Comparison of ENCODE assay signal across 13 cellular contexts in the genomic region with DNA sequence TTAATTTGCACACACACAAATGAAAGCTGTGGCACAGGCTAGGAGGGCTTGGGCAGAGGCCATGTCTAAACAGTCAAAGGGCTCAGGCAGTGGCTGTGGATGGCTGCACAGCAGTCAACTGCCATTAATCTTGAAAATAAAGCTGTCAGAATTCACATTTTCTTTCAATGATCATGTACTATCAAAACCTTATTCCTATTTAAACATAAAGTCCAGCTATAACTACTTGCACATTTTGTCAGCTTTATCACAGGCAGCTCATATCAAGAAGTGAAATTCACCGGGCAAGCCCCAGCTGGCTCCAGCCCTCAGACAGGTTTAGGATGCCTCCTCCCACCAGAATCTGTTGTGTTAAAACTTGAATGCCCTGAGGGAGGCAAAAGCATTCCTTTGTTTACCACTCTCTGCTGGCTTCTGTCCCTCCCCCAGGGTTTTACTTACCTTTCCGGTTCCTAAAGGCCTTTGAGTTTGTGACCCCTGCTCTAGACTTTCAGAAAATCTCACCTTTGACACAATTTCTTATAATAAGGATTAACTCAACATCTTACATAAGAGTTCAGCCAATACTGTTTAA. TPM values are rescaled to one million over a fixed set of nuclear protein-coding genes. Genes with fewer than 3 reads are reported as not detected.
DNase-seq lines count a peak whose midpoint lies in the region; ATAC-seq and TF ChIP-seq lines count a peak whose summit lies in the region.
"Had no signal": no experiment of that assay in that cellular context is flagged by ENCODE, and none has a peak within 500 bp of the region (broad histone marks: within the 10 kb centered on the region; RNA-seq: fewer than 3 reads in every experiment).

No MANE protein-coding gene starts in this region.

- intact Hi-C loops in MCF 10A (cut with micrococcal nuclease) = no loop called here
- intact Hi-C loops in aorta (cut with DNase I) = loop anchor here in 1 of 2 donors (5.0 kb wide), 1 partner anchor 109 kb away; no protein-coding TSS in a partner anchor

- no peak overlapping the region for H3K27ac ChIP-seq in aorta (ENCODE audit: low read depth in 1 of 2, low read length in 2 of 2)
- H3K27ac ChIP-seq: coronary artery had no signal

- no peaks in the 10 kb centered on the region for H3K9me3 ChIP-seq in aorta (ENCODE audit: control insufficient read depth, low read length)

- H3K27ac Mint-ChIP-seq in MCF 10A (ENCODE audit: low read depth, unreplicated experiment) (no peak overlapping the region), nephron progenitor cell (peak overlapping the region; percentile 71)
- H3K27ac Mint-ChIP-seq: T-helper 1 cell treated with Interleukin-12 subunit alpha and Interleukin-12 subunit beta and Interleukin-4 antibody, amounts not matched to agents 30 μg/mL and 1 μg/mL, for 36 hours had no signal

- 88 to 89% methylated on average over 2 of the region's 2 CpGs for WGBS in aorta, 2 donors

- H3K27me3 Mint-ChIP-seq in MCF 10A (ENCODE audit: insufficient read depth, unreplicated experiment) (no peaks in the 10 kb centered on the region), nephron progenitor cell (ENCODE audit: low read depth, poor library complexity) (no peaks in the 10 kb centered on the region)

- H3K4me3 ChIP-seq in aorta (ENCODE audit: low read length in 2 of 2) = no peak overlapping the region
- H3K4me3 ChIP-seq: coronary artery had no signal

- CTCF ChIA-PET in MCF 10A (lab: Yijun Ruan, JAX) = interaction anchor here (0.6 to 3.6 kb wide), 15 partner anchors 11 to 1717 kb away, joined by 3 to 27 read pairs (median 4); a partner anchor contains a TSS

- H3K4me3 Mint-ChIP-seq in MCF 10A (ENCODE audit: unreplicated experiment) (peak overlapping the region; percentile 2), nephron progenitor cell (peak overlapping the region; percentile 30)
- H3K4me3 Mint-ChIP-seq: T-helper 1 cell treated with Interleukin-12 subunit alpha and Interleukin-12 subunit beta and Interleukin-4 antibody, amounts not matched to agents 30 μg/mL and 1 μg/mL, for 36 hours had no signal

- H3K36me3 Mint-ChIP-seq in MCF 10A (ENCODE audit: insufficient read depth, unreplicated experiment) (no peaks in the 10 kb centered on the region), nephron progenitor cell (ENCODE audit: low read depth) (no peaks in the 10 kb centered on the region)

- H3K27me3 ChIP-seq in aorta (ENCODE audit: control insufficient read depth in 1 of 2, insufficient read depth in 2 of 2, low read length in 1 of 2) = no peaks in the 10 kb centered on the region

- DNase-seq in MCF 10A (ENCODE audit: unreplicated experiment) (peak; percentile 91), nephron progenitor cell (peak; percentile 35), GM13977 (ENCODE audit: low spot score) (no peak), amniotic stem cell (lab: John Stamatoyannopoulos, UW) (no peak), aorta (no peak)
- DNase-seq in stimulated activated naive CD4-positive, alpha-beta T cell (lab: John Stamatoyannopoulos, UW) = no peak
- DNase-seq: activated T-cell treated with anti-CD3 and anti-CD28 coated beads, Interleukin-2, amount 50 U/mL, for 48 hours; left cardiac atrium; NCI-H1092 had no signal

- H3K4me1 ChIP-seq in aorta (ENCODE audit: control insufficient read depth in 1 of 2, insufficient read depth in 2 of 2, low read length in 2 of 2) = peaks cover 2 to 4% of the 10 kb centered on the region in 2 donors

- peaks cover 39% of the 10 kb centered on the region for H3K4me1 Mint-ChIP-seq in MCF 10A (ENCODE audit: insufficient read depth, unreplicated experiment)
- H3K4me1 Mint-ChIP-seq in nephron progenitor cell = peaks cover 71% of the 10 kb centered on the region

- peak; percentile 46 for ATAC-seq in GM18511 (IDR thresholded peaks at IDR 0.05; ENCODE audit: unreplicated experiment)
- ATAC-seq in HG03442 (IDR thresholded peaks at IDR 0.05; ENCODE audit: unreplicated experiment) = peak; percentile 59
- no peak for ATAC-seq in aorta (ENCODE audit: low FRiP score)
- ATAC-seq: left cardiac atrium had no signal

- POLR2A ChIA-PET in MCF 10A (lab: Yijun Ruan, JAX) = interaction anchor here (0.6 to 5.6 kb wide), 16 partner anchors 10 to 410 kb away, joined by 3 to 82 read pairs (median 3); a partner anchor contains a TSS

- in situ Hi-C loops in GM13977 (cut with MboI; ENCODE audit: low pct_unique_long_range_greater_than_20kb, low sequenced_read_pairs, unreplicated experiment) = no loop called here

- no peaks in the 10 kb centered on the region for H3K36me3 ChIP-seq in aorta (ENCODE audit: control insufficient read depth in 1 of 2, insufficient read depth in 2 of 2, low read length in 1 of 2)

- BruUV-seq in MCF 10A (replicated peaks; lab: Mats Ljungman, UMichigan) = no TSS peak

- no peak for TF ChIP-seq CTCF in MCF 10A (IDR thresholded peaks at IDR 0.05; ENCODE audit: unreplicated experiment)
- TF ChIP-seq CTCF in nephron progenitor cell (IDR thresholded peaks at IDR 0.05) = no peak
- TF ChIP-seq CTCF in GM13977 (IDR thresholded peaks at IDR 0.05; ENCODE audit: extremely low read depth, insufficient read depth, missing control alignments) = no peak

- H3K9me3 Mint-ChIP-seq in MCF 10A (ENCODE audit: unreplicated experiment) = no peaks in the 10 kb centered on the region
- peaks cover 7% of the 10 kb centered on the region for H3K9me3 Mint-ChIP-seq in nephron progenitor cell
- H3K9me3 Mint-ChIP-seq: T-helper 1 cell treated with Interleukin-12 subunit alpha and Interleukin-12 subunit beta and Interleukin-4 antibody, amounts not matched to agents 30 μg/mL and 1 μg/mL, for 36 hours had no signal

RNA-seq across cellular contexts. Expression of a gene that starts 54.9 kb away (rescaled TPM):
- total RNA-seq in MCF 10A (2022) = 7.1 and 11.1 TPM in 2 replicates
- total RNA-seq in aorta = 10 to 100 TPM; 30.6 to 44.7 TPM
- polyA plus RNA-seq in aorta = 10 to 100 TPM; 22.5 to 34.6 TPM

Comparison
In these comparisons a context has a peak if more than half of its experiments do, and no peak if none do; other contexts are left out.
1. DNase-seq: peak in MCF 10A (single experiment) and nephron progenitor cell (single experiment); none in GM13977 (single experiment), amniotic stem cell (single experiment), aorta (0 of 2) and stimulated activated naive CD4-positive, alpha-beta T cell (0 of 6).